8 cellular contexts compared by ENCODE assay signal in the genomic region with DNA sequence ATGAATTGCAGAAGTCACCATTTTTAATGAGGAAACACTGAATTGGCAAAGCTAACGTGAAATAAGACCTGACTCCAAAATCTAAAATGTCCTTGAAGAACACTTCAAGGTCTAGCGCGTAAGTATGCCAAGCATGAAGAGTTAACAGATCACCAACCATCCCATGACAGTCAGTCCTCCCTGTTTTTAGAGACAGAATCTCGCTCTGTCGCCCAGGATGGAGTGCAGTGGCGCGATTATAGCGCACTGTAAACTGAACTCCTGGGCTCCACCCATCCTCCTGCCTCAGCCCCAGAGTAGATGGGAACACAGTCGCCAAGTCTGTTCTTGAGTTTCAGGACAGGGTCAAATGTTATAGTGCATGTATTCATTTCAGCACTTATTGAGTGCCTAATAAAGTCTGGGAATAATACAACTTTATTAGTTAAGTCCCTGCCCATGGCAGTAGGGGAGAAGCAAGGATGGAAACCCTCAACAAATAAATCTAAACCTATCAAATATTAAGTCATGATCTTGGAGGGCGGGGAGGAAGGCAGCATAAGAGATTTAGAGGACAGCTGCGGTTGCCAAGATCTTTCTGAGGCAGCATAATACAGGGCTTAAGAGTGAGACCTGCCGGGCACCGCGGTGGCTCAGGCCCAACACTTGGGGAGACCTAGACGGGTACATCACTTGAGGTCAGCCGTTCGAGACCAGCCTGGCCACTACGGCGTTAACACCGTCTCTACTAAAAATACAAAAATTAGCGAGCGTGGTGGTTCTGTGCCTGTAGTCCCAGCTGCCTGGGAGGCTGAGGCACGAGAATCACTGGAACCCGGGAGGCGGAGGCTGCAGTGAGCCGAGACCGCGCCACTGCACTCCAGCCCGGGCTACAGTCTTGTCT. TPM values are rescaled to one million over a fixed set of nuclear protein-coding genes. Genes with fewer than 3 reads are reported as not detected.
DNase-seq lines count a peak whose midpoint lies in the region; ATAC-seq lines count a peak whose summit lies in the region.

No MANE protein-coding gene starts in this region.

- H3K27me3 ChIP-seq in iPS-18a (ENCODE audit: control insufficient read depth, insufficient read depth, low read length) = no peaks in the 10 kb centered on the region

- H3K36me3 ChIP-seq in iPS-18a (ENCODE audit: control insufficient read depth, low read depth, low read length) = peaks cover 16% of the 10 kb centered on the region

- intact Hi-C loops in activated T-helper 1 cell treated with anti-CD3 and anti-CD28 coated beads, Interleukin-12 subunit alpha, Interleukin-12 subunit beta, Interleukin-2, Interleukin-4 antibody, amounts not matched to agents 30 ng/mL and 10 ng/mL and 1 ng/mL, durations not matched to agents 14 hours and 24 hours and 36 hours (cut with micrococcal nuclease) = no loop called here

- peak in 1 of 2 donors; percentile 1 for ATAC-seq in activated T-cell treated with anti-CD3 and anti-CD28 coated beads, Interleukin-2, amount 50 U/mL, for 72 hours (replicated peaks in 1 of 2)
- ATAC-seq in HG03095 (IDR thresholded peaks at IDR 0.05; ENCODE audit: unreplicated experiment) = peak; percentile 2

- H3K4me1 Mint-ChIP-seq in activated T-cell treated with anti-CD3 and anti-CD28 coated beads, Interleukin-2, amount 50 U/mL, for 72 hours (ENCODE audit: low read depth) = peaks cover 54% of the 10 kb centered on the region
- peaks cover 45% of the 10 kb centered on the region for H3K4me1 Mint-ChIP-seq in activated T-helper 1 cell treated with anti-CD3 and anti-CD28 coated beads, Interleukin-12 subunit alpha, Interleukin-12 subunit beta, Interleukin-2, Interleukin-4 antibody, amounts not matched to agents 30 ng/mL and 10 ng/mL and 1 ng/mL, durations not matched to agents 14 hours and 24 hours and 36 hours (ENCODE audit: low read depth)

- no peaks in the 10 kb centered on the region for H3K27me3 Mint-ChIP-seq in activated T-cell treated with anti-CD3 and anti-CD28 coated beads, Interleukin-2, amount 50 U/mL, for 72 hours (ENCODE audit: low read depth)
- no peaks in the 10 kb centered on the region for H3K27me3 Mint-ChIP-seq in activated T-helper 1 cell treated with anti-CD3 and anti-CD28 coated beads, Interleukin-12 subunit alpha, Interleukin-12 subunit beta, Interleukin-2, Interleukin-4 antibody, amounts not matched to agents 30 ng/mL and 10 ng/mL and 1 ng/mL, durations not matched to agents 14 hours and 24 hours and 36 hours (ENCODE audit: insufficient read depth)

- H3K4me3 Mint-ChIP-seq in activated T-cell treated with anti-CD3 and anti-CD28 coated beads, Interleukin-2, amount 50 U/mL, for 72 hours = peak overlapping the region; percentile 90 to 91
- peak overlapping the region; percentile 91 for H3K4me3 Mint-ChIP-seq in activated T-helper 1 cell treated with anti-CD3 and anti-CD28 coated beads, Interleukin-12 subunit alpha, Interleukin-12 subunit beta, Interleukin-2, Interleukin-4 antibody, amounts not matched to agents 30 ng/mL and 10 ng/mL and 1 ng/mL, durations not matched to agents 14 hours and 24 hours and 36 hours

- H3K4me3 ChIP-seq in iPS-18a (ENCODE audit: low read length) = peak overlapping the region; percentile 100

- peaks cover 9% of the 10 kb centered on the region for H3K4me1 ChIP-seq in iPS-18a (ENCODE audit: control insufficient read depth, low read depth, low read length)

- H3K9ac ChIP-seq in iPS-18a (ENCODE audit: low read length) = peak overlapping the region; percentile 99

- H3K9me3 ChIP-seq in iPS-18a (ENCODE audit: control insufficient read depth, low read depth, low read length) = no peaks in the 10 kb centered on the region

- H3K27ac ChIP-seq in iPS-18a (ENCODE audit: low read length) (no peak overlapping the region), temporal lobe (ENCODE audit: low read depth, low read length) (peak overlapping the region; percentile 86)

- peak overlapping the region; percentile 99 for H3K27ac Mint-ChIP-seq in activated T-cell treated with anti-CD3 and anti-CD28 coated beads, Interleukin-2, amount 50 U/mL, for 72 hours
- H3K27ac Mint-ChIP-seq in activated T-helper 1 cell treated with anti-CD3 and anti-CD28 coated beads, Interleukin-12 subunit alpha, Interleukin-12 subunit beta, Interleukin-2, Interleukin-4 antibody, amounts not matched to agents 30 ng/mL and 10 ng/mL and 1 ng/mL, durations not matched to agents 14 hours and 24 hours and 36 hours = peak overlapping the region; percentile 100

- DNase-seq in activated T-cell treated with anti-CD3 and anti-CD28 coated beads, Interleukin-2, amount 50 U/mL, for 72 hours = peak in 1 of 2 donors; percentile 10
- no peak for DNase-seq in activated T-cell treated with anti-CD3 and anti-CD28 coated beads, Interleukin-2, amount 50 U/mL, for 1 hour
- no peak for DNase-seq in activated T-helper 1 cell treated with anti-CD3 and anti-CD28 coated beads, Interleukin-12 subunit alpha, Interleukin-12 subunit beta, Interleukin-2, Interleukin-4 antibody, amounts not matched to agents 30 ng/mL and 10 ng/mL and 1 ng/mL, durations not matched to agents 14 hours and 24 hours and 36 hours (ENCODE audit: low spot score)
- DNase-seq in GDM1 (lab: John Stamatoyannopoulos, UW) (no peak), middle frontal gyrus (ENCODE audit: extremely low spot score, low spot score) (no peak)

- H3K9me3 Mint-ChIP-seq in activated T-cell treated with anti-CD3 and anti-CD28 coated beads, Interleukin-2, amount 50 U/mL, for 72 hours = no peaks in the 10 kb centered on the region
- H3K9me3 Mint-ChIP-seq in activated T-helper 1 cell treated with anti-CD3 and anti-CD28 coated beads, Interleukin-12 subunit alpha, Interleukin-12 subunit beta, Interleukin-2, Interleukin-4 antibody, amounts not matched to agents 30 ng/mL and 10 ng/mL and 1 ng/mL, durations not matched to agents 14 hours and 24 hours and 36 hours = no peaks in the 10 kb centered on the region

- peaks cover 5 to 10% of the 10 kb centered on the region in 2 donors for H3K36me3 Mint-ChIP-seq in activated T-cell treated with anti-CD3 and anti-CD28 coated beads, Interleukin-2, amount 50 U/mL, for 72 hours (ENCODE audit: insufficient read depth in 2 of 2)
- peaks cover 6% of the 10 kb centered on the region for H3K36me3 Mint-ChIP-seq in activated T-helper 1 cell treated with anti-CD3 and anti-CD28 coated beads, Interleukin-12 subunit alpha, Interleukin-12 subunit beta, Interleukin-2, Interleukin-4 antibody, amounts not matched to agents 30 ng/mL and 10 ng/mL and 1 ng/mL, durations not matched to agents 14 hours and 24 hours and 36 hours (ENCODE audit: low read depth)

RNA-seq across cellular contexts. Expression of a gene that starts 1.1 kb away (rescaled TPM):
- total RNA-seq in activated T-cell treated with anti-CD3 and anti-CD28 coated beads, Interleukin-2, amount 50 U/mL, for 72 hours = 10 to 100 TPM; 17.3 to 18.9 TPM
- total RNA-seq in activated T-helper 1 cell treated with anti-CD3 and anti-CD28 coated beads, Interleukin-12 subunit alpha, Interleukin-12 subunit beta, Interleukin-2, Interleukin-4 antibody, amounts not matched to agents 30 ng/mL and 10 ng/mL and 1 ng/mL, durations not matched to agents 14 hours and 24 hours and 36 hours = 25.1 and 30.4 TPM in 2 replicates
- total RNA-seq in temporal lobe = 17.0 TPM

RNA-seq across cellular contexts. Expression of a gene that starts 1.5 kb away (rescaled TPM):
- 100 to 1,000 TPM; 179 to 218 TPM for total RNA-seq in activated T-cell treated with anti-CD3 and anti-CD28 coated beads, Interleukin-2, amount 50 U/mL, for 72 hours
- 511 and 512 TPM in 2 replicates for total RNA-seq in activated T-helper 1 cell treated with anti-CD3 and anti-CD28 coated beads, Interleukin-12 subunit alpha, Interleukin-12 subunit beta, Interleukin-2, Interleukin-4 antibody, amounts not matched to agents 30 ng/mL and 10 ng/mL and 1 ng/mL, durations not matched to agents 14 hours and 24 hours and 36 hours
- total RNA-seq in temporal lobe = 172 TPM

RNA-seq across cellular contexts. Expression of a gene that starts 59.1 kb away (rescaled TPM):
- total RNA-seq in activated T-cell treated with anti-CD3 and anti-CD28 coated beads, Interleukin-2, amount 50 U/mL, for 72 hours = 1 to 10 TPM; 1.2 to 1.7 TPM
- 0.20 and 0.29 TPM in 2 replicates for total RNA-seq in activated T-helper 1 cell treated with anti-CD3 and anti-CD28 coated beads, Interleukin-12 subunit alpha, Interleukin-12 subunit beta, Interleukin-2, Interleukin-4 antibody, amounts not matched to agents 30 ng/mL and 10 ng/mL and 1 ng/mL, durations not matched to agents 14 hours and 24 hours and 36 hours
- 7.6 TPM for total RNA-seq in temporal lobe
